In the genomic region with DNA sequence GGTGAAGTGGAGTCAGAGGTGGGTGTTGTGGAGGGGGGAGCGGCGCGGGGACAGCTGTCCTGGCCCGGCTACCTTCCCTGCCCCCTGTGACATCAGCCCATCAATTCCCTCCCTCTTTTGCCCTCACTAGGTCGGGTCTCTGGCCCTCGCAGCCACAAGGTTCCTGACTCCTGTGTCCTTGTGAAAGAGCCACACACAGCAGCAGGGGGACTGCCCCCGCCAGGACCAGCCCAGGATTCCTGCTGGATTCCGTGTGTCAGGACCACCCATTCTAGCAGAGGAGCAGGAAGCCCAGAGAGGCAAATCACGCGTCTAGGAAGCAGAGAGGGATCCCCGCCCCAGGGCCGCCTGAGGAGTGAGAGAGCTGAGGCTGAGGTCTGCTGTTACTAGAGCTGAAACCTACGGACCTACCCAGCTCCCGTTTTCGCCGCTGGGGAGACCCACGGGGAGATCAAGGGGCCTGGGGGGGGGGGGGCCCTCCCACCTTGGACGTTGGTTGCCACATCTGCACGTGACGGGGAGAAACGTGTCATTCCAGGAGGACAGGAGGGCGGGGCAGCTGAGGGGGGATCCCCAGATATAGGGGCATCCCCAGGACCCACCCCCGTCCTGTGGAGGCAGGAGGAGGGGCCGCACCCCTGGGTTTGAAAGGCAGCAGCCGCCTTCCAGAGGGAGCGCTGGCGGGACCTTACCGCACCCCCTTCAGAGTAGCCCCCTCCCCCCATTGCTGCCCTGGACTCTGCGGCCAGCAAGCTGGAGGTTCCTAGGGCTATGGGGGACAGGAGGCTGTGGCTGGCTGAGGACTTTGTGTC, we compare ENCODE assay signal across 8 cellular contexts. TPM values are rescaled to one million over a fixed set of nuclear protein-coding genes. Genes with fewer than 3 reads are reported as not detected.
DNase-seq lines count a peak whose midpoint lies in the region; ATAC-seq, FAIRE-seq and TF ChIP-seq lines count a peak whose summit lies in the region.

No MANE protein-coding gene starts in this region.

- H3K27me3 Mint-ChIP-seq in GM23338 (ENCODE audit: insufficient read depth, low read depth, poor library complexity) (peaks cover 18% of the 10 kb centered on the region), activated B cell treated with CpG ODN at 0.5 μM for 24 hours (no peaks in the 10 kb centered on the region)

- H3F3A ChIP-seq in GM23338 (replicated peaks; ENCODE audit: low read depth) = peaks cover 14% of the 10 kb centered on the region

- H3K27ac Mint-ChIP-seq in GM23338 = peak overlapping the region; percentile 98
- peak overlapping the region; percentile 80 for H3K27ac Mint-ChIP-seq in activated B cell treated with CpG ODN at 0.5 μM for 24 hours

- no peaks in the 10 kb centered on the region for H3K9me3 ChIP-seq in BE2C
- H3K9me3 ChIP-seq in fibroblast of lung (ENCODE audit: control insufficient read depth, insufficient read depth, low read depth, low read length) = no peaks in the 10 kb centered on the region
- no peaks in the 10 kb centered on the region for H3K9me3 ChIP-seq in sigmoid colon

- ATAC-seq in GM23338 (peak; percentile 14), activated B cell treated with CpG ODN at 0.5 μM for 24 hours (ENCODE audit: low read depth) (peak; percentile 12)

- peak overlapping the region; percentile 97; the same call in 1 of the 2 replicates for H3K27ac ChIP-seq in GM23338 (ENCODE audit: low read depth)
- H3K27ac ChIP-seq in fibroblast of lung (ENCODE audit: insufficient read depth, low read length) = peak overlapping the region; percentile 83
- peak overlapping the region; percentile 76 to 89 (median 86) for H3K27ac ChIP-seq in sigmoid colon

- DNase-seq in BE2C (peak; percentile 12), GM23338 (ENCODE audit: low spot score) (peak; percentile 73), activated B cell treated with CpG ODN at 0.5 μM for 24 hours (no peak), fibroblast of lung (ENCODE audit: low read depth in 2 of 2) (no peak), sigmoid colon (peak; percentile 72), NCI-H774 (lab: John Stamatoyannopoulos, UW) (no peak), frontal cortex (ENCODE audit: low spot score in 2 of 2) (no peak), SKM-1 treated with dmso at 0.1 percent for 144 hours (lab: John Stamatoyannopoulos, UW; ENCODE audit: unreplicated experiment) (no peak)

- H3K4me1 Mint-ChIP-seq in GM23338 = peaks cover 40% of the 10 kb centered on the region
- H3K4me1 Mint-ChIP-seq in activated B cell treated with CpG ODN at 0.5 μM for 24 hours = peaks cover 47% of the 10 kb centered on the region

- TF ChIP-seq CTCF in BE2C (IDR thresholded peaks at IDR 0.05; ENCODE audit: low read depth, low read length) (no peak), GM23338 (conservative IDR thresholded peaks at IDR 0.05; ENCODE audit: low read depth in 2 of 2) (no peak), activated B cell treated with CpG ODN at 0.5 μM for 24 hours (IDR thresholded peaks at IDR 0.05) (no peak), fibroblast of lung (conservative IDR thresholded peaks at IDR 0.05 in 1 of 2, IDR thresholded peaks at IDR 0.05 in 1 of 2; ENCODE audit: low read depth in 1 of 2, low read length in 2 of 2) (no peak), sigmoid colon (IDR thresholded peaks at IDR 0.05) (no peak)

- H3K9me2 ChIP-seq in GM23338 (ENCODE audit: insufficient read depth) = peaks cover 6% of the 10 kb centered on the region; the same call in 1 of the 2 replicates

- TF ChIP-seq POLR2A in sigmoid colon (IDR thresholded peaks at IDR 0.05) = no peak

- H4K20me1 ChIP-seq in GM23338 (replicated peaks; ENCODE audit: insufficient read depth) = no peaks in the 10 kb centered on the region
- no peaks in the 10 kb centered on the region for H4K20me1 ChIP-seq in fibroblast of lung (ENCODE audit: control insufficient read depth, extremely low read depth, insufficient read depth, low read length)

- CTCF ChIA-PET in activated B cell treated with CpG ODN at 0.5 μM for 24 hours (lab: Charles Lee) = interaction anchor here (1.0 to 1.6 kb wide), 3 partner anchors 11 to 17 kb away, joined by 3 to 10 read pairs (median 4); no protein-coding TSS in a partner anchor

- H3K4me3 ChIP-seq in BE2C (ENCODE audit: low read depth, low read length) (no peak overlapping the region), GM23338 (peak overlapping the region; percentile 73), fibroblast of lung (replicated peaks in 1 of 4; ENCODE audit: control extremely low read depth in 1 of 4, insufficient read depth in 1 of 4, low read depth in 3 of 4, low read length in 4 of 4) (peak overlapping the region in 2 of 4 experiments; percentile 52 to 61), sigmoid colon (peak overlapping the region; percentile 31 to 61 (median 55))

- POLR2A ChIA-PET in activated B cell treated with CpG ODN at 0.5 μM for 24 hours (lab: Charles Lee) = interaction anchor here (0.6 to 6.9 kb wide), 11 partner anchors 10 to 388 kb away, joined by 3 to 182 read pairs (median 5); partner anchors contain the start of genes GPR132 and INF2

- FAIRE-seq in frontal cortex (lab: Jason Lieb, UNC) = no peak

- H3K9me3 Mint-ChIP-seq in GM23338 (no peaks in the 10 kb centered on the region), activated B cell treated with CpG ODN at 0.5 μM for 24 hours (peaks cover 2% of the 10 kb centered on the region)

- H3K79me2 ChIP-seq in GM23338 (replicated peaks; ENCODE audit: insufficient read depth) (no peaks in the 10 kb centered on the region), fibroblast of lung (ENCODE audit: control insufficient read depth, insufficient read depth, low read length) (no peaks in the 10 kb centered on the region)

- H3K36me3 Mint-ChIP-seq in GM23338 (ENCODE audit: low read depth) (no peaks in the 10 kb centered on the region), activated B cell treated with CpG ODN at 0.5 μM for 24 hours (ENCODE audit: low read depth) (no peaks in the 10 kb centered on the region)

- H3K27me3 ChIP-seq in BE2C (no peaks in the 10 kb centered on the region), GM23338 (ENCODE audit: insufficient read depth) (no peaks in the 10 kb centered on the region), fibroblast of lung (ENCODE audit: control insufficient read depth, insufficient read depth, low read length) (no peaks in the 10 kb centered on the region), sigmoid colon (no peaks in the 10 kb centered on the region)

- H3K4me3 Mint-ChIP-seq in GM23338 (peak overlapping the region; percentile 68), activated B cell treated with CpG ODN at 0.5 μM for 24 hours (peak overlapping the region; percentile 81)

- H3K36me3 ChIP-seq in BE2C = no peaks in the 10 kb centered on the region
- H3K36me3 ChIP-seq in GM23338 (ENCODE audit: insufficient read depth) = no peaks in the 10 kb centered on the region
- no peaks in the 10 kb centered on the region for H3K36me3 ChIP-seq in fibroblast of lung (ENCODE audit: control insufficient read depth, insufficient read depth, low read length)
- H3K36me3 ChIP-seq in sigmoid colon = no peaks in the 10 kb centered on the region

- H3K4me1 ChIP-seq in BE2C = peaks cover 44% of the 10 kb centered on the region
- H3K4me1 ChIP-seq in GM23338 (ENCODE audit: insufficient read depth) = peaks cover 48% of the 10 kb centered on the region
- peaks cover 32% of the 10 kb centered on the region for H3K4me1 ChIP-seq in fibroblast of lung (ENCODE audit: control insufficient read depth, extremely low read depth, insufficient read depth, low read length)
- peaks cover 0 to 53% (median 49%) of the 10 kb centered on the region in 4 donors for H3K4me1 ChIP-seq in sigmoid colon

- H2AFZ ChIP-seq in GM23338 (peak overlapping the region; percentile 74; the same call in 1 of the 2 replicates), fibroblast of lung (ENCODE audit: low read length) (peak overlapping the region; percentile 69)

- H3K4me2 ChIP-seq in GM23338 (peak overlapping the region; percentile 93), fibroblast of lung (ENCODE audit: extremely low read depth, insufficient read depth, low read length) (peak overlapping the region; percentile 82)

- TF ChIP-seq EP300 in sigmoid colon (IDR thresholded peaks at IDR 0.05) = no peak

- H3K9ac ChIP-seq in fibroblast of lung (ENCODE audit: insufficient read depth, low read length) = peak overlapping the region; percentile 71

- intact Hi-C loops in activated B cell treated with CpG ODN at 0.5 μM for 24 hours (cut with micrococcal nuclease) = loop anchor here (1.0 to 2.0 kb wide), 4 partner anchors 12 to 75 kb away; no protein-coding TSS in a partner anchor
- intact Hi-C loops in sigmoid colon (cut with DNase I) = loop anchor here (2.0 kb wide), 1 partner anchor 26 kb away; no protein-coding TSS in a partner anchor

- WGBS in sigmoid colon, 2 donors = 33 to 41% methylated on average over 29 of the region's 29 CpGs

TF ChIP-seq in GM23338, 12 proteins besides CTCF, POLR2A, EP300 and RAD21:
- no peak for TF ChIP-seq NANOG (IDR thresholded peaks at IDR 0.05; ENCODE audit: borderline replicate concordance)
- TF ChIP-seq POLR2AphosphoS5 (IDR thresholded peaks at IDR 0.05; ENCODE audit: low read depth) = peak; percentile 24; the same call in 1 of the 2 replicates
TF ChIP-seq in GM23338: peak in this region for 1.

RNA-seq across cellular contexts. Expression of gene INF2, which starts 12.5 kb away (rescaled TPM):
- 133 TPM for polyA plus RNA-seq in BE2C (2012; ENCODE audit: insufficient read depth, insufficient read length, low read depth)
- 52.4 and 75.5 TPM in 2 replicates for total RNA-seq in GM23338 (2014; rRNA removed; shearing (Covaris generic))
- 36.7 and 37.2 TPM in 2 replicates for polyA plus RNA-seq in GM23338 (2016; fragmentation: Nextera tagmentation; extraction: Ambion mirVana)
- total RNA-seq in activated B cell treated with CpG ODN at 0.5 μM for 24 hours = 38.6 and 47.2 TPM in 2 replicates
- 23.9 and 50.9 TPM in 2 replicates for total RNA-seq in fibroblast of lung
- 19.8 and 32.3 TPM in 2 replicates for polyA plus RNA-seq in fibroblast of lung
- 51.0 and 84.7 TPM in 2 replicates for polyA plus RNA-seq in fibroblast of lung (2012)
- 42.6 and 56.9 TPM in 2 replicates for polyA minus RNA-seq in fibroblast of lung (ENCODE audit: low replicate concordance)
- total RNA-seq in sigmoid colon = 10 to 100 TPM; 26.3 to 67.0 (median 30.3) TPM
- 100 to 1,000 TPM; 127 to 169 (median 130) TPM for polyA plus RNA-seq in sigmoid colon
- 5.3 TPM for total RNA-seq in frontal cortex

RNA-seq across cellular contexts. Expression of gene ADSS1, which starts 47.1 kb away (rescaled TPM):
- polyA plus RNA-seq in BE2C (2012; ENCODE audit: insufficient read depth, insufficient read length, low read depth) = 1.5 TPM
- 4.3 and 11.6 TPM in 2 replicates for total RNA-seq in GM23338 (2014; rRNA removed; shearing (Covaris generic))
- polyA plus RNA-seq in GM23338 (2016; fragmentation: Nextera tagmentation; extraction: Ambion mirVana) = 9.5 and 12.4 TPM in 2 replicates
- 0.18 and 0.39 TPM in 2 replicates for total RNA-seq in activated B cell treated with CpG ODN at 0.5 μM for 24 hours
- total RNA-seq in fibroblast of lung = 2.3 and 3.5 TPM in 2 replicates
- 1.3 and 2.2 TPM in 2 replicates for polyA plus RNA-seq in fibroblast of lung
- polyA plus RNA-seq in fibroblast of lung (2012) = 2.3 and 2.7 TPM in 2 replicates
- 0.15 TPM in 1 of 2 replicates, not detected in the other for polyA minus RNA-seq in fibroblast of lung (ENCODE audit: low replicate concordance)
- total RNA-seq in sigmoid colon = 10 to 100 TPM in 1 of 4 donors, 1 to 10 TPM in 3; 2.0 to 10.2 (median 7.3) TPM
- polyA plus RNA-seq in sigmoid colon = 1 to 10 TPM; 3.5 to 6.6 (median 4.1) TPM
- 1.6 TPM for total RNA-seq in frontal cortex

Comparison
In these comparisons a context has a peak if more than half of its experiments do, and no peak if none do; other contexts are left out.
1. DNase-seq: peak in BE2C (single experiment), GM23338 (single experiment) and sigmoid colon (single experiment); none in activated B cell treated with CpG ODN at 0.5 μM for 24 hours (single experiment), fibroblast of lung (0 of 2), NCI-H774 (single experiment), frontal cortex (0 of 2) and SKM-1 treated with dmso at 0.1 percent for 144 hours (single experiment).
2. Peak in every context shown above with its lines, with median percentiles within 50 percentile points of each other: H3K27ac ChIP-seq.